In genomic region chr2:230885467-230886130, GRCh38 we compare ENCODE assay signal across 9 cellular contexts. TPM values are rescaled to one million over a fixed set of nuclear protein-coding genes. Genes with fewer than 3 reads are reported as not detected.
DNase-seq lines count a peak whose midpoint lies in the region; ATAC-seq and TF ChIP-seq lines count a peak whose summit lies in the region.
"Had no signal": no experiment of that assay in that cellular context is flagged by ENCODE, and none has a peak within 500 bp of the region (broad histone marks: within the 10 kb centered on the region; RNA-seq: fewer than 3 reads in every experiment).

No MANE protein-coding gene starts in this region.

- CTCF ChIA-PET in mammary epithelial cell (lab: Charles Lee; ENCODE audit: low non-redundant PET), result no interaction called here

- no peaks in the 10 kb centered on the region for H3K9me3 ChIP-seq in MM.1S (replicated peaks; ENCODE audit: insufficient read depth, low read length)
- H3K9me3 ChIP-seq in mammary epithelial cell (replicated peaks; ENCODE audit: insufficient read depth, low read length), result no peaks in the 10 kb centered on the region

- H3K79me2 ChIP-seq in MM.1S (ENCODE audit: low read length), result no peaks in the 10 kb centered on the region
- no peaks in the 10 kb centered on the region for H3K79me2 ChIP-seq in mammary epithelial cell (ENCODE audit: insufficient read depth, low read length)

- no peaks in the 10 kb centered on the region for H3K36me3 ChIP-seq in MM.1S (replicated peaks; ENCODE audit: insufficient read depth, low read length)
- H3K36me3 ChIP-seq in mammary epithelial cell (ENCODE audit: insufficient read depth, low read length), result no peaks in the 10 kb centered on the region

- H3K36me3 Mint-ChIP-seq in natural killer cell, result no peaks in the 10 kb centered on the region

- H3K27me3 Mint-ChIP-seq in natural killer cell (ENCODE audit: low read depth in 2 of 2), result peaks cover 44 to 64% of the 10 kb centered on the region in 2 donors

- no peak for ATAC-seq in natural killer cell

- dilution Hi-C loops in mammary epithelial cell (cut with HindIII; ENCODE audit: low sequenced_read_pairs), result no loop called here

- H3K27me3 ChIP-seq in MM.1S (replicated peaks; ENCODE audit: insufficient read depth, low read length), result no peaks in the 10 kb centered on the region
- no peaks in the 10 kb centered on the region for H3K27me3 ChIP-seq in mammary epithelial cell (ENCODE audit: insufficient read depth, low read length)

- H3F3A ChIP-seq in MM.1S (ENCODE audit: insufficient read depth, low read length), result peaks cover 13% of the 10 kb centered on the region

- H3K4me3 ChIP-seq in MM.1S (ENCODE audit: low read length) (no peak overlapping the region), mammary epithelial cell (replicated peaks in 1 of 3; ENCODE audit: insufficient read depth in 1 of 3, low read depth in 2 of 3, low read length in 3 of 3) (no peak overlapping the region)

- intact Hi-C loops in natural killer cell (cut with micrococcal nuclease), result no loop called here
- intact Hi-C loops in mammary epithelial cell (cut with micrococcal nuclease), result no loop called here

- H3K9me3 Mint-ChIP-seq in natural killer cell, result no peaks in the 10 kb centered on the region

- peak overlapping the region; percentile 18 for H3K4me2 ChIP-seq in MM.1S (ENCODE audit: low read depth, low read length)
- H3K4me2 ChIP-seq in mammary epithelial cell (ENCODE audit: insufficient read depth, low read depth, low read length), result no peak overlapping the region

- DNase-seq in ELF-1 (ENCODE audit: low read depth, low spot score) (peak; percentile 67), MM.1S (peak; percentile 54), astrocyte of the hippocampus (ENCODE audit: low read depth, low spot score) (peak; percentile 82), midbrain (lab: John Stamatoyannopoulos, UW) (peak; percentile 32), natural killer cell (no peak), mammary epithelial cell (no peak)
- DNase-seq in activated CD8-positive, alpha-beta memory T cell treated with anti-CD3 and anti-CD28 coated beads, Interleukin-2, amount 50 U/mL, for 48 hours, result no peak
- DNase-seq in activated naive CD4-positive, alpha-beta T cell treated with anti-CD3 and anti-CD28 coated beads, Interleukin-2, amount 50 U/mL, for 16 hours, result no peak

- H2AFZ ChIP-seq in MM.1S (ENCODE audit: low read length), result no peak overlapping the region
- H2AFZ ChIP-seq in mammary epithelial cell (ENCODE audit: low read depth, low read length), result no peak overlapping the region

- H3K27ac ChIP-seq in MM.1S (ENCODE audit: low read length), result peak overlapping the region; percentile 14; the same call in 1 of the 2 replicates
- H3K27ac ChIP-seq in mammary epithelial cell (ENCODE audit: insufficient read depth, low read depth, low read length), result no peak overlapping the region

- in situ Hi-C loops in mammary epithelial cell (cut with MboI; ENCODE audit: low sequenced_read_pairs in 2 of 2), result no loop called here

- 75% methylated on average over 10 of the region's 11 CpGs for WGBS in mammary epithelial cell (ENCODE audit: low coverage, missing lambda C conversion rate)

- H3K4me3 Mint-ChIP-seq in natural killer cell, result no peak overlapping the region

- H3K4me1 Mint-ChIP-seq in natural killer cell, result no peaks in the 10 kb centered on the region

- H3K9ac ChIP-seq in MM.1S (ENCODE audit: low read length) (no peak overlapping the region), mammary epithelial cell (ENCODE audit: insufficient read depth, low read length) (no peak overlapping the region)

- no peak overlapping the region for H3K27ac Mint-ChIP-seq in natural killer cell

- TF ChIP-seq CTCF in MM.1S (IDR thresholded peaks at IDR 0.05; ENCODE audit: low read length) (no peak), natural killer cell (IDR thresholded peaks at IDR 0.05) (no peak), mammary epithelial cell (conservative IDR thresholded peaks at IDR 0.05 in 1 of 2, IDR thresholded peaks at IDR 0.05 in 1 of 2; ENCODE audit: extremely low read depth in 1 of 2, insufficient read depth in 1 of 2, low read depth in 1 of 2, low read length in 2 of 2) (no peak)

- H3K4me1 ChIP-seq in MM.1S (ENCODE audit: low read length) (peaks cover 20% of the 10 kb centered on the region), mammary epithelial cell (ENCODE audit: insufficient read depth, low read length) (no peaks in the 10 kb centered on the region)

- H4K20me1 ChIP-seq in MM.1S (ENCODE audit: insufficient read depth, low read length) (no peaks in the 10 kb centered on the region), mammary epithelial cell (ENCODE audit: insufficient read depth, low read length) (no peaks in the 10 kb centered on the region)

- H3K9me2 ChIP-seq in MM.1S (replicated peaks; ENCODE audit: insufficient read depth, low read length), result no peaks in the 10 kb centered on the region

- no TSS peak for BruUV-seq in mammary epithelial cell (replicated peaks; lab: Mats Ljungman, UMichigan)

RNA-seq across cellular contexts. Expression of gene ITM2C, which starts 20.9 kb away (rescaled TPM):
- total RNA-seq in natural killer cell (10 to 100 TPM in 1 of 3 donors, 1 to 10 TPM in 2; 4.7 to 36.3 (median 5.1) TPM), mammary epithelial cell (10 to 100 TPM; 24.8 to 47.1 TPM)
- polyA plus RNA-seq in mammary epithelial cell, result 66.2 TPM
- 77.9 TPM for polyA minus RNA-seq in mammary epithelial cell

RNA-seq across cellular contexts. Expression of gene GPR55, which starts 39.4 kb away (rescaled TPM):
- total RNA-seq in natural killer cell (1 to 10 TPM in 1 of 3 donors, under 1 TPM in 2; 0.09 to 1.1 (median 0.40) TPM), mammary epithelial cell (not detected)
- not detected for polyA plus RNA-seq in mammary epithelial cell
- not detected for polyA minus RNA-seq in mammary epithelial cell
- total RNA-seq: glomerular endothelial cell had no signal

Comparison
In these comparisons a context has a peak if more than half of its experiments do, and no peak if none do; other contexts are left out.
1. DNase-seq: peak in ELF-1 (single experiment), MM.1S (single experiment), astrocyte of the hippocampus (single experiment) and midbrain (single experiment); none in activated CD8-positive, alpha-beta memory T cell treated with anti-CD3 and anti-CD28 coated beads, Interleukin-2, amount 50 U/mL, for 48 hours (single experiment), natural killer cell (single experiment), mammary epithelial cell (single experiment) and activated naive CD4-positive, alpha-beta T cell treated with anti-CD3 and anti-CD28 coated beads, Interleukin-2, amount 50 U/mL, for 16 hours (single experiment).